Comparison of ENCODE assay signal across 12 cellular contexts in the genomic region with DNA sequence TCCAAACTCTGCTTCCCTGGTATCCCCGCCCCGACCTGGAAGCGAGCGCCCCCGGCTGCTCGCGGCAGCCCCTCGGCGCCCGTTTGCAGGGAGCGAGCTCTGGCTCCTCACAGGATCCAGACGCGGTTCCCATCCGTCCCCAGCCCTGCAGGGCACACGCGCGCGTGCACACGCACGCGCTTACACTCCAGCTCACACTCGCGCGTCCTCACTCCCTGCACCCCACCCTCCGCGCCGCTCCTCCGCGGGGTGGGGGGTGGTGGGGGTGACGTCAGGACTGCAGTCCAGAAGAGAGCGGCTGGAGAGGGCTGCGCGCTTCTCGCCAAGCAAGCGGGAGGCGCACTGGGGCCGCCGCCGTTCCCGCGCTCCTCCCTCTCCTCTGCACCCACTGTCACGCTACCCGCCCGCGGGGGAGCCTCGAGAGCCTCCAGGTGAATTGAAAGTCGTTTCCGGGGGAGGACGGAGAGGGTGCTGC.
DNase-seq lines count a peak whose midpoint lies in the region; ATAC-seq, FAIRE-seq and TF ChIP-seq lines count a peak whose summit lies in the region.
"Had no signal": no experiment of that assay in that cellular context is flagged by ENCODE, and none has a peak within 500 bp of the region (broad histone marks: within the 10 kb centered on the region; RNA-seq: fewer than 3 reads in every experiment).

No MANE protein-coding gene starts in this region.

- CTCF ChIA-PET in H1 (lab: Charles Lee; ENCODE audit: partially characterized antibody), result interaction anchor here (0.6 to 4.4 kb wide), 19 partner anchors 8 to 536 kb away, joined by 3 to 14 read pairs (median 4); no protein-coding TSS in a partner anchor

- H3K36me3 ChIP-seq in HUES6 (ENCODE audit: control insufficient read depth, insufficient read depth, low read length) (no peaks in the 10 kb centered on the region), H1 (ENCODE audit: control insufficient read depth in 2 of 4, insufficient read depth in 4 of 4, low read length in 3 of 4) (no peaks in the 10 kb centered on the region; a peak in 1 of 8 replicates), neural progenitor cell (no peaks in the 10 kb centered on the region)
- H3K36me3 ChIP-seq: right lobe of liver had no signal

- TF ChIP-seq RAD21 in H1 (IDR thresholded peaks at IDR 0.05 in 1 of 2, conservative IDR thresholded peaks at IDR 0.05 in 1 of 2; ENCODE audit: low read depth in 2 of 2, low read length in 2 of 2), result peak; percentile 19; a peak in 2 of 4 replicates

- TF ChIP-seq CTCF in CD14-positive monocyte (IDR thresholded peaks at IDR 0.05), result no peak
- peak in 1 of 3 experiments; percentile 4; a peak in 1 of 4 replicates for TF ChIP-seq CTCF in H1 (IDR thresholded peaks at IDR 0.05; ENCODE audit: control extremely low read depth in 1 of 3, insufficient read depth in 1 of 3, low read depth in 1 of 3, low read length in 3 of 3)
- TF ChIP-seq CTCF in neural progenitor cell (IDR thresholded peaks at IDR 0.05), result peak; percentile 25

- no peak overlapping the region for H3K18ac ChIP-seq in H1 (ENCODE audit: extremely low read depth, low read length)

- ATAC-seq in GM19395 (IDR thresholded peaks at IDR 0.05; ENCODE audit: unreplicated experiment), result no peak

- FAIRE-seq in H1 (lab: Jason Lieb, UNC) (no peak), GM19239 (lab: Jason Lieb, UNC) (no peak)

- no peak overlapping the region for H3K27ac ChIP-seq in HUES6 (ENCODE audit: low read depth, low read length)
- H3K27ac ChIP-seq in H1 (ENCODE audit: low read depth, low read length), result no peak overlapping the region
- no peak overlapping the region for H3K27ac ChIP-seq in neural progenitor cell
- H3K27ac ChIP-seq: right lobe of liver had no signal

- H3K56ac ChIP-seq in H1 (replicated peaks; ENCODE audit: insufficient read length, low read depth, low read length), result no peak overlapping the region

- no peak overlapping the region for H2BK20ac ChIP-seq in H1 (ENCODE audit: low read length)

- peak overlapping the region; percentile 97 for H2AFZ ChIP-seq in H1 (ENCODE audit: low read length)
- peak overlapping the region; percentile 95 for H2AFZ ChIP-seq in neural progenitor cell (replicated peaks)

- H3K4me1 Mint-ChIP-seq in CD14-positive monocyte, result peaks cover 27% of the 10 kb centered on the region
- H3K4me1 Mint-ChIP-seq in neural progenitor cell, result peaks cover 18% of the 10 kb centered on the region

- no peak overlapping the region for H2AK5ac ChIP-seq in H1 (ENCODE audit: low read depth, low read length)

- H3K27me3 Mint-ChIP-seq in CD14-positive monocyte (ENCODE audit: low read depth in 3 of 3) (peaks cover 55 to 71% (median 59%) of the 10 kb centered on the region in 3 donors), neural progenitor cell (ENCODE audit: insufficient read depth, low read depth) (peaks cover 44% of the 10 kb centered on the region)

- no peak overlapping the region for H3K14ac ChIP-seq in H1 (ENCODE audit: insufficient read length)

- intact Hi-C loops in CD14-positive monocyte (cut with micrococcal nuclease), result no loop called here

- no peak overlapping the region for H2BK120ac ChIP-seq in H1 (replicated peaks; ENCODE audit: low read depth, low read length)

- H3K27ac Mint-ChIP-seq in CD14-positive monocyte (no peak overlapping the region), neural progenitor cell (no peak overlapping the region)
- H3K27ac Mint-ChIP-seq: activated naive CD4-positive, alpha-beta T cell treated with anti-CD3 and anti-CD28 coated beads, Interleukin-2, amount 50 U/mL, for 72 hours had no signal

- no peak overlapping the region for H3K23ac ChIP-seq in H1 (ENCODE audit: insufficient read length)

- H3K27me3 ChIP-seq in HUES6 (ENCODE audit: control insufficient read depth, insufficient read depth, low read length) (peaks cover 99% of the 10 kb centered on the region), H1 (replicated peaks in 1 of 4; ENCODE audit: control insufficient read depth in 3 of 4, extremely low read depth in 1 of 4, insufficient read depth in 3 of 4, low read length in 3 of 4) (peaks cover 41 to 60% (median 51%) of the 10 kb centered on the region in 4 experiments), neural progenitor cell (peaks cover 100% of the 10 kb centered on the region)

- no peak overlapping the region for H3K9ac ChIP-seq in HUES6 (ENCODE audit: low read length)
- H3K9ac ChIP-seq in H1 (replicated peaks in 1 of 4; ENCODE audit: extremely low read depth in 1 of 4, low read depth in 3 of 4, low read length in 3 of 4), result no peak overlapping the region; a peak in 1 of 7 replicates
- no peak overlapping the region for H3K9ac ChIP-seq in neural progenitor cell

- H3K79me2 ChIP-seq in H1 (ENCODE audit: control insufficient read depth in 1 of 2, insufficient read depth in 2 of 2, low read length in 2 of 2), result no peaks in the 10 kb centered on the region
- H3K79me2 ChIP-seq in neural progenitor cell (ENCODE audit: low read depth), result no peaks in the 10 kb centered on the region

- 2% methylated on average over 31 of the region's 49 CpGs; no CpG with 5 or more reads in 1 of the 2 experiments for WGBS in H1 (ENCODE audit: extremely low coverage in 1 of 2, insufficient coverage in 1 of 2, insufficient read length in 1 of 2, insufficient replicate concordance in 2 of 2, low coverage in 1 of 2, low lambda C conversion rate in 2 of 2, missing lambda C conversion rate in 1 of 2), 2 experiments

- H4K8ac ChIP-seq in H1 (ENCODE audit: extremely low read depth, insufficient read depth, low read length), result no peak overlapping the region

- no peak overlapping the region for H3K4ac ChIP-seq in H1 (replicated peaks; ENCODE audit: insufficient read length, low read depth, low read length)

- H4K5ac ChIP-seq in H1 (ENCODE audit: insufficient read length, low read depth, low read length), result no peak overlapping the region

- peak overlapping the region; percentile 90 to 95 for H3K4me2 ChIP-seq in H1 (ENCODE audit: insufficient read depth in 1 of 2, low read depth in 2 of 2, low read length in 2 of 2)
- peak overlapping the region; percentile 97 for H3K4me2 ChIP-seq in neural progenitor cell

- TF ChIP-seq POLR2A in H1 (IDR thresholded peaks at IDR 0.05; ENCODE audit: control extremely low read depth in 1 of 2, low read depth in 2 of 2, low read length in 2 of 2), result no peak

- H2BK12ac ChIP-seq in H1 (ENCODE audit: low read depth, low read length), result no peak overlapping the region

- peaks cover 13% of the 10 kb centered on the region; the same call in 1 of the 2 replicates for H3K23me2 ChIP-seq in H1 (ENCODE audit: low read depth, low read length)

- H3K4me3 Mint-ChIP-seq in CD14-positive monocyte (peak overlapping the region; percentile 56 to 91), neural progenitor cell (peak overlapping the region; percentile 87)

- H4K20me1 ChIP-seq in H1 (replicated peaks in 1 of 2; ENCODE audit: control insufficient read depth in 1 of 2, insufficient read depth in 2 of 2, low read length in 2 of 2) (peaks cover 1 to 4% of the 10 kb centered on the region in 2 experiments), neural progenitor cell (ENCODE audit: low read depth) (peaks cover 31% of the 10 kb centered on the region)

- no peak overlapping the region for H2BK5ac ChIP-seq in H1 (ENCODE audit: low read depth, low read length)

- H3K79me1 ChIP-seq in H1 (ENCODE audit: low read depth, low read length), result no peaks in the 10 kb centered on the region

- H3K36me3 Mint-ChIP-seq in CD14-positive monocyte (peaks cover 3 to 6% of the 10 kb centered on the region in 2 donors), neural progenitor cell (no peaks in the 10 kb centered on the region)
- H3K36me3 Mint-ChIP-seq: activated naive CD4-positive, alpha-beta T cell treated with anti-CD3 and anti-CD28 coated beads, Interleukin-2, amount 50 U/mL, for 72 hours had no signal

- H3K4me1 ChIP-seq in HUES6 (ENCODE audit: control insufficient read depth, insufficient read depth, low read length) (peaks cover 3% of the 10 kb centered on the region; the same call in 1 of the 2 replicates), H1 (replicated peaks in 1 of 4; ENCODE audit: control insufficient read depth in 3 of 4, insufficient read depth in 4 of 4, low read length in 3 of 4) (peaks cover 1 to 11% (median 5%) of the 10 kb centered on the region in 4 experiments; a peak in 4 of 7 replicates), neural progenitor cell (peaks cover 10% of the 10 kb centered on the region)

- peak overlapping the region; percentile 68 for H3K4me3 ChIP-seq in HUES6 (ENCODE audit: low read depth, low read length)
- H3K4me3 ChIP-seq in H1 (ENCODE audit: extremely low read depth in 1 of 4, insufficient read depth in 2 of 4, low read depth in 3 of 4, low read length in 4 of 4), result peak overlapping the region; percentile 40 to 76 (median 54)
- H3K4me3 ChIP-seq in neural progenitor cell, result peak overlapping the region; percentile 69

- H2BK15ac ChIP-seq in H1 (ENCODE audit: low read length), result no peak overlapping the region

- DNase-seq in CD14-positive monocyte (ENCODE audit: low spot score) (no peak), H1 (ENCODE audit: low read depth in 1 of 2, low spot score in 2 of 2) (peak in 1 of 2 experiments; percentile 84), neural progenitor cell (ENCODE audit: low spot score) (peak; percentile 78), GM19239 (ENCODE audit: insufficient read length, low spot score) (no peak)
- no peak for DNase-seq in activated CD8-positive, alpha-beta memory T cell treated with anti-CD3 and anti-CD28 coated beads, Interleukin-2, amount 50 U/mL, for 4 hours
- DNase-seq in activated effector memory CD4-positive, alpha-beta T cell treated with Interleukin-2 at 50 U/mL for 16 hours, result no peak
- DNase-seq: DND-41, NCI-H1092, right lobe of liver had no signal

- H4K91ac ChIP-seq in H1 (replicated peaks; ENCODE audit: insufficient read length, low read length), result no peak overlapping the region

- H3K9me3 ChIP-seq in HUES6 (ENCODE audit: control insufficient read depth, insufficient read depth, low read depth, low read length), result no peaks in the 10 kb centered on the region
- H3K9me3 ChIP-seq in H1 (ENCODE audit: insufficient read depth in 2 of 2, low read depth in 1 of 2, low read length in 1 of 2), result no peaks in the 10 kb centered on the region
- H3K9me3 ChIP-seq in neural progenitor cell (ENCODE audit: low read depth), result no peaks in the 10 kb centered on the region
- H3K9me3 ChIP-seq: right lobe of liver had no signal

- H3F3A ChIP-seq in neural progenitor cell (ENCODE audit: low read depth), result peaks cover 4% of the 10 kb centered on the region

- POLR2A ChIA-PET in H1 (lab: Charles Lee; ENCODE audit: partially characterized antibody), result no interaction called here

- H3K9me3 Mint-ChIP-seq in CD14-positive monocyte (peaks cover 0 to 18% (median 6%) of the 10 kb centered on the region in 7 donors), neural progenitor cell (no peaks in the 10 kb centered on the region)
- H3K9me3 Mint-ChIP-seq: activated naive CD4-positive, alpha-beta T cell treated with anti-CD3 and anti-CD28 coated beads, Interleukin-2, amount 50 U/mL, for 72 hours had no signal

- TF ChIP-seq EP300 in H1 (IDR thresholded peaks at IDR 0.05; ENCODE audit: borderline replicate concordance in 1 of 2, low read depth in 2 of 2, low read length in 2 of 2), result no peak

TF ChIP-seq in H1, 55 proteins besides CTCF, POLR2A, EP300 and RAD21 (continues in another document):
- TF ChIP-seq SAP30 (IDR thresholded peaks at IDR 0.05; ENCODE audit: insufficient read depth, insufficient replicate concordance, low read length) (no peak), CBX5 (IDR thresholded peaks at IDR 0.05; ENCODE audit: low read depth, low read length) (no peak)
